In the genomic region with DNA sequence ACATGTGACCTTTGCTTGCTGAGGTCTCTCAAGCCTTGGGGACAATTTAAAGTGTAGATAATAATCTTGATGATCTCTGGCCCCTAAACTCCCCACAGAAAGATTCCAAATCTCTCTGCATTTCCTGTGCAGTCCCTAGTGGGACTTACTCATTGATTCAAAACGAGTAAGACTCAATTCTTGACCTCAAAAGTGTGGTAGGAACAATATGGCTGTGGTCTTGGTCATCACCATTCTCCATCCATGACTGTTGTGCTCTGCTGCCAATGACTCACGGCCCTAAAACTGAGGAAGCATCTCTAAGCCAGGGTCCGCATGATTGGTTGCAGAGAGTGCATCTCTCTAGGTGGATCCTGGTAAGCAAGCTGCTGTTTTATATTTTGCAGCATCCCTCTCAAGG, we compare ENCODE assay signal across 17 cellular contexts.
DNase-seq lines count a peak whose midpoint lies in the region; ATAC-seq, FAIRE-seq and TF ChIP-seq lines count a peak whose summit lies in the region.
"Had no signal": no experiment of that assay in that cellular context is flagged by ENCODE, and none has a peak within 500 bp of the region (broad histone marks: within the 10 kb centered on the region; RNA-seq: fewer than 3 reads in every experiment).

No MANE protein-coding gene starts in this region.

- no peaks in the 10 kb centered on the region for H3K9me3 ChIP-seq in SK-N-SH
- H3K9me3 ChIP-seq: upper lobe of right lung had no signal

- no peaks in the 10 kb centered on the region for H4K20me1 ChIP-seq in SK-N-SH (ENCODE audit: insufficient read depth)

- no peak for TF ChIP-seq RAD21 in SK-N-SH (IDR thresholded peaks at IDR 0.05; ENCODE audit: low read length)

- CTCF ChIA-PET in SK-N-SH (lab: Yijun Ruan, JAX), result no interaction called here

- TF ChIP-seq CTCF in GM12865 (IDR thresholded peaks at IDR 0.05; ENCODE audit: insufficient read depth, low read depth, low read length, missing control alignments) (no peak), SK-N-SH (IDR thresholded peaks at IDR 0.05) (no peak), foreskin fibroblast (IDR thresholded peaks at IDR 0.05; ENCODE audit: low read depth, low read length) (no peak)

- 17% methylated on average over 3 of the region's 3 CpGs for WGBS in SK-N-SH (ENCODE audit: low lambda C conversion rate)

- no peaks in the 10 kb centered on the region; the same call in 1 of the 2 replicates for H3K9me2 ChIP-seq in SK-N-SH

- POLR2A ChIA-PET in SK-N-SH (lab: Yijun Ruan, JAX), result no interaction called here

- H3K4me2 ChIP-seq in SK-N-SH, result no peak overlapping the region

- H3F3A ChIP-seq in SK-N-SH (replicated peaks; ENCODE audit: insufficient read depth), result peaks cover 20% of the 10 kb centered on the region

- H3K9ac ChIP-seq in SK-N-SH, result no peak overlapping the region

- no peaks in the 10 kb centered on the region for H3K27me3 ChIP-seq in SK-N-SH (ENCODE audit: insufficient read depth)
- H3K27me3 ChIP-seq: upper lobe of right lung had no signal

- H3K27ac ChIP-seq in SK-N-SH (ENCODE audit: low read depth in 2 of 2, low read length in 1 of 2), result peak overlapping the region in 1 of 2 experiments; percentile 72; a peak in 2 of 4 replicates
- H3K27ac ChIP-seq: HL-60, upper lobe of right lung had no signal

- TF ChIP-seq EP300 in SK-N-SH (IDR thresholded peaks at IDR 0.05; ENCODE audit: borderline replicate concordance in 1 of 2, low read depth in 1 of 2, low read length in 1 of 2), result peak in 1 of 2 experiments; percentile 52; a peak in 1 of 4 replicates

- DNase-seq in AG08396 (ENCODE audit: low spot score), result peak; percentile 28
- peak; percentile 5 for DNase-seq in GM12865 (ENCODE audit: low read depth)
- DNase-seq in SK-N-SH, result no peak
- DNase-seq in foreskin fibroblast, result peak; percentile 36 to 46
- no peak for DNase-seq in GM12891 (ENCODE audit: insufficient read length, low spot score)
- no peak for DNase-seq in mesenteric fat pad (ENCODE audit: low spot score)
- no peak for DNase-seq in NCI-H1105 (lab: John Stamatoyannopoulos, UW)
- DNase-seq: amniotic stem cell, C1 segment of cervical spinal cord, DMS53, NCI-H1930, NCI-H526 treated with DMSO at 0.1 percent for 48 hours, upper lobe of right lung had no signal

- no peak for FAIRE-seq in GM12891 (lab: Jason Lieb, UNC)
- FAIRE-seq: RCC 7860 had no signal

- no peak for TF ChIP-seq POLR2A in GM12891 (IDR thresholded peaks at IDR 0.05; ENCODE audit: low read depth, low read length)

- ATAC-seq in HG03175 (IDR thresholded peaks at IDR 0.05; ENCODE audit: unreplicated experiment), result no peak
- ATAC-seq: stimulated activated effector memory CD8-positive, alpha-beta T cell treated with anti-CD3 and anti-CD28 coated beads, Interleukin-12 subunit alpha, Interleukin-12 subunit beta, amount 100 ng/mL, for 72 hours; upper lobe of right lung had no signal

- H3K4me1 ChIP-seq in SK-N-SH (ENCODE audit: control insufficient read depth in 1 of 2, insufficient read depth in 2 of 2, low read depth in 1 of 2, low read length in 1 of 2), result peaks cover 0 to 13% of the 10 kb centered on the region in 2 experiments; a peak in 2 of 4 replicates
- H3K4me1 ChIP-seq: upper lobe of right lung had no signal

- no peak overlapping the region for H3K4me3 ChIP-seq in GM12865 (ENCODE audit: low read depth, low read length)
- no peak overlapping the region for H3K4me3 ChIP-seq in SK-N-SH (ENCODE audit: low read depth in 2 of 2, low read length in 1 of 2)
- H3K4me3 ChIP-seq in foreskin fibroblast (ENCODE audit: low read depth in 1 of 2, low read length in 2 of 2), result no peak overlapping the region
- H3K4me3 ChIP-seq: upper lobe of right lung had no signal

- H2AFZ ChIP-seq in SK-N-SH (ENCODE audit: low read depth), result peak overlapping the region; percentile 23; the same call in 1 of the 2 replicates

- no peaks in the 10 kb centered on the region for H3K79me2 ChIP-seq in SK-N-SH (ENCODE audit: insufficient read depth)

- no peaks in the 10 kb centered on the region for H3K36me3 ChIP-seq in SK-N-SH (replicated peaks in 1 of 2; ENCODE audit: control insufficient read depth in 1 of 2, insufficient read depth in 2 of 2, low read length in 1 of 2)
- H3K36me3 ChIP-seq: upper lobe of right lung had no signal

TF ChIP-seq in SK-N-SH, 30 proteins besides CTCF, POLR2A, EP300 and RAD21 (continues in another document):
- TF ChIP-seq NFIC (IDR thresholded peaks at IDR 0.05; ENCODE audit: borderline replicate concordance) (no peak; the same call in none of the 2 replicates), PBX3 (IDR thresholded peaks at IDR 0.05) (peak; percentile 38; the same call in 1 of the 2 replicates), FOSL2 (IDR thresholded peaks at IDR 0.05; ENCODE audit: borderline replicate concordance, low read depth) (peak; percentile 81), ELF1 (IDR thresholded peaks at IDR 0.05) (0 out of 2 replicates have a peak, but pooled peaks have one; percentile 12), CHD2 (IDR thresholded peaks at IDR 0.05; ENCODE audit: low read length, partially characterized antibody) (no peak), YY1 (IDR thresholded peaks at IDR 0.05; ENCODE audit: low read depth) (peak; percentile 45; the same call in 1 of the 2 replicates), RXRA (IDR thresholded peaks at IDR 0.05; ENCODE audit: borderline replicate concordance, low read depth) (peak; percentile 66; the same call in 1 of the 2 replicates), SMC3 (IDR thresholded peaks at IDR 0.05; ENCODE audit: low read depth, low read length) (no peak), TCF12 (IDR thresholded peaks at IDR 0.05) (peak; percentile 72), MXI1 (IDR thresholded peaks at IDR 0.05; ENCODE audit: low read depth, low read length) (no peak), USF2 (IDR thresholded peaks at IDR 0.05; ENCODE audit: borderline replicate concordance, low read depth, low read length) (no peak), FOXM1 (IDR thresholded peaks at IDR 0.05; ENCODE audit: low read depth) (peak; percentile 41; the same call in 1 of the 2 replicates), TEAD4 (IDR thresholded peaks at IDR 0.05; ENCODE audit: borderline replicate concordance, insufficient read depth) (peak; percentile 61; the same call in 1 of the 2 replicates), GABPA (IDR thresholded peaks at IDR 0.05; ENCODE audit: low read depth) (no peak)

TF ChIP-seq in GM12891, 5 proteins besides CTCF, POLR2A, EP300 and RAD21:
- TF ChIP-seq POLR2AphosphoS5 (IDR thresholded peaks at IDR 0.05; ENCODE audit: low read depth, low read length), result no peak
- no peak for TF ChIP-seq TAF1 (IDR thresholded peaks at IDR 0.05; ENCODE audit: low read depth, low read length)
- no peak for TF ChIP-seq POU2F2 (IDR thresholded peaks at IDR 0.05; ENCODE audit: low read depth, low read length)
- no peak for TF ChIP-seq PAX5 (IDR thresholded peaks at IDR 0.05; ENCODE audit: insufficient read depth, low read length, severe bottlenecking)
- TF ChIP-seq SPI1 (IDR thresholded peaks at IDR 0.05; ENCODE audit: low read depth, low read length), result no peak

Comparison
In these comparisons a context has a peak if more than half of its experiments do, and no peak if none do; other contexts are left out.
1. DNase-seq: peak in AG08396 (single experiment), GM12865 (single experiment) and foreskin fibroblast (2 of 2); none in SK-N-SH (single experiment), GM12891 (single experiment), mesenteric fat pad (single experiment) and NCI-H1105 (single experiment).